17 cellular contexts compared by ENCODE assay signal in genomic region chr10:6504296-6504695, GRCh38.
DNase-seq lines count a peak whose midpoint lies in the region; ATAC-seq lines count a peak whose summit lies in the region.
"Had no signal": no experiment of that assay in that cellular context is flagged by ENCODE, and none has a peak within 500 bp of the region (broad histone marks: within the 10 kb centered on the region; RNA-seq: fewer than 3 reads in every experiment).

No MANE protein-coding gene starts in this region.

- no peaks in the 10 kb centered on the region for H3K27me3 Mint-ChIP-seq in activated T-cell treated with anti-CD3 and anti-CD28 coated beads, Interleukin-2, amount 50 U/mL, for 24 hours
- no peaks in the 10 kb centered on the region for H3K27me3 Mint-ChIP-seq in T-helper 2 cell treated with Interferon-gamma antibody and Interleukin-4, amounts not matched to agents 5 μg/mL and 100 μg/mL, for 36 hours (ENCODE audit: low read depth)
- no peaks in the 10 kb centered on the region for H3K27me3 Mint-ChIP-seq in effector memory CD8-positive, alpha-beta T cell

- H3K4me1 Mint-ChIP-seq in activated T-cell treated with anti-CD3 and anti-CD28 coated beads, Interleukin-2, amount 50 U/mL, for 24 hours (ENCODE audit: low read depth): peaks cover 82% of the 10 kb centered on the region
- H3K4me1 Mint-ChIP-seq in T-helper 2 cell treated with Interferon-gamma antibody and Interleukin-4, amounts not matched to agents 5 μg/mL and 100 μg/mL, for 36 hours (ENCODE audit: low read depth): peaks cover 64% of the 10 kb centered on the region
- peaks cover 34 to 59% of the 10 kb centered on the region in 2 donors for H3K4me1 Mint-ChIP-seq in effector memory CD8-positive, alpha-beta T cell (ENCODE audit: low read depth in 2 of 2)
- H3K4me1 Mint-ChIP-seq: nephron progenitor cell had no signal

- peaks cover 81% of the 10 kb centered on the region for H3K36me3 Mint-ChIP-seq in activated T-cell treated with anti-CD3 and anti-CD28 coated beads, Interleukin-2, amount 50 U/mL, for 24 hours (ENCODE audit: low read depth)
- peaks cover 74% of the 10 kb centered on the region for H3K36me3 Mint-ChIP-seq in T-helper 2 cell treated with Interferon-gamma antibody and Interleukin-4, amounts not matched to agents 5 μg/mL and 100 μg/mL, for 36 hours (ENCODE audit: low read depth)
- H3K36me3 Mint-ChIP-seq in effector memory CD8-positive, alpha-beta T cell (ENCODE audit: insufficient read depth): peaks cover 56% of the 10 kb centered on the region

- ATAC-seq in effector memory CD8-positive, alpha-beta T cell (replicated peaks): peak; percentile 64
- ATAC-seq: HepG2 had no signal

- peak overlapping the region; percentile 1 for H3K4me3 Mint-ChIP-seq in activated T-cell treated with anti-CD3 and anti-CD28 coated beads, Interleukin-2, amount 50 U/mL, for 24 hours
- H3K4me3 Mint-ChIP-seq in T-helper 2 cell treated with Interferon-gamma antibody and Interleukin-4, amounts not matched to agents 5 μg/mL and 100 μg/mL, for 36 hours: peak overlapping the region; percentile 26
- peak overlapping the region; percentile 4 to 66 for H3K4me3 Mint-ChIP-seq in effector memory CD8-positive, alpha-beta T cell
- H3K4me3 Mint-ChIP-seq: nephron progenitor cell had no signal

- H3K27ac Mint-ChIP-seq in activated T-cell treated with anti-CD3 and anti-CD28 coated beads, Interleukin-2, amount 50 U/mL, for 24 hours: peak overlapping the region; percentile 84
- H3K27ac Mint-ChIP-seq in T-helper 2 cell treated with Interferon-gamma antibody and Interleukin-4, amounts not matched to agents 5 μg/mL and 100 μg/mL, for 36 hours: peak overlapping the region; percentile 77
- H3K27ac Mint-ChIP-seq in effector memory CD8-positive, alpha-beta T cell: peak overlapping the region; percentile 16 to 52
- H3K27ac Mint-ChIP-seq: nephron progenitor cell had no signal

- no peak for DNase-seq in activated T-cell treated with anti-CD3 and anti-CD28 coated beads, Interleukin-2, amount 50 U/mL, for 24 hours
- no peak for DNase-seq in activated T-cell treated with anti-CD3 and anti-CD28 coated beads, Interleukin-2, amount 50 U/mL, for 1 hour
- peak; percentile 64 for DNase-seq in T-helper 2 cell treated with Interferon-gamma antibody and Interleukin-4, amounts not matched to agents 5 μg/mL and 100 μg/mL, for 36 hours (ENCODE audit: low spot score)
- DNase-seq in effector memory CD8-positive, alpha-beta T cell: no peak
- peak; percentile 36 to 44 for DNase-seq in stimulated activated CD8-positive, alpha-beta memory T cell treated with anti-CD3 and anti-CD28 coated beads, Interleukin-15, amount 100 ng/mL, for 48 hours (ENCODE audit: low read depth in 2 of 2)
- DNase-seq in occipital lobe (lab: John Stamatoyannopoulos, UW): no peak
- DNase-seq in cerebellar nuclear complex (lab: John Stamatoyannopoulos, UW): no peak
- DNase-seq in mesenteric fat pad (ENCODE audit: low spot score): no peak
- DNase-seq: activated CD4-positive, CD25-positive, alpha-beta regulatory T cell treated with anti-CD3 and anti-CD28 coated beads, Interleukin-2, amount 50 U/mL, for 72 hours; activated gamma-delta T cell treated with Interleukin-2 at 50 U/mL for 16 hours; brain microvascular endothelial cell; esophagus squamous epithelium; glutamatergic neuron; NCI-H446; nephron progenitor cell; SHP77 had no signal

- peaks cover 8% of the 10 kb centered on the region for H3K9me3 Mint-ChIP-seq in activated T-cell treated with anti-CD3 and anti-CD28 coated beads, Interleukin-2, amount 50 U/mL, for 24 hours
- H3K9me3 Mint-ChIP-seq in T-helper 2 cell treated with Interferon-gamma antibody and Interleukin-4, amounts not matched to agents 5 μg/mL and 100 μg/mL, for 36 hours: no peaks in the 10 kb centered on the region
- no peaks in the 10 kb centered on the region for H3K9me3 Mint-ChIP-seq in effector memory CD8-positive, alpha-beta T cell
- H3K9me3 Mint-ChIP-seq: nephron progenitor cell had no signal

Comparison
In these comparisons a context has a peak if more than half of its experiments do, and no peak if none do; other contexts are left out.
1. DNase-seq: peak in T-helper 2 cell treated with Interferon-gamma antibody and Interleukin-4, amounts not matched to agents 5 μg/mL and 100 μg/mL, for 36 hours (single experiment) and stimulated activated CD8-positive, alpha-beta memory T cell treated with anti-CD3 and anti-CD28 coated beads, Interleukin-15, amount 100 ng/mL, for 48 hours (2 of 2); none in activated T-cell treated with anti-CD3 and anti-CD28 coated beads, Interleukin-2, amount 50 U/mL, for 24 hours (single experiment), activated T-cell treated with anti-CD3 and anti-CD28 coated beads, Interleukin-2, amount 50 U/mL, for 1 hour (single experiment), effector memory CD8-positive, alpha-beta T cell (0 of 3), occipital lobe (single experiment), cerebellar nuclear complex (0 of 2) and mesenteric fat pad (single experiment).
2. H3K27ac Mint-ChIP-seq: peak in every context shown above with its lines; median percentile 84 in activated T-cell treated with anti-CD3 and anti-CD28 coated beads, Interleukin-2, amount 50 U/mL, for 24 hours; 77 in T-helper 2 cell treated with Interferon-gamma antibody and Interleukin-4, amounts not matched to agents 5 μg/mL and 100 μg/mL, for 36 hours; 34 in effector memory CD8-positive, alpha-beta T cell.
3. Peak in every context shown above with its lines, with median percentiles within 50 percentile points of each other: H3K4me3 Mint-ChIP-seq.